In the genomic region with DNA sequence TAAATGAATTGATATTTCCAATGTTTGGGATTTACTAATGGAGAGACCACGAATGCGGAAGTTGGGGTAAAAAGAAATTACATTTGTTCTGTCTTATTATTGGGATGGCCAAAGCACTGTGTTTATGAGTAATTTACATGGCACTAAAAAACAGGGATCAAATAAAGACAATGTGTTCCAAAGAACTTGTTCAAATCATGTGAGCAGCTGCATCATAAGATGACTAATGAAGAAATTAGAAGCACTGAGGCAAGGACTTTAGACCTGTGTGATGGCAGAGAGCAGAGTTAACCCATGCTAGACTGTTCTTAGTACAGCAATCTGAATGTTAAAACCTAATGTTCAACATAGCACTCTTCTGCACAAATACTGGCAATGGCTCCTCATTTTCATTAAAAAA, we compare ENCODE assay signal across 18 cellular contexts. TPM values are rescaled to one million over a fixed set of nuclear protein-coding genes. Genes with fewer than 3 reads are reported as not detected.
"Had no signal": no experiment of that assay in that cellular context is flagged by ENCODE, and none has a peak within 500 bp of the region (broad histone marks: within the 10 kb centered on the region; RNA-seq: fewer than 3 reads in every experiment).

No MANE protein-coding gene starts in this region.

- H3K27me3 ChIP-seq: breast epithelium, heart left ventricle had no signal

- H3K4me1 ChIP-seq: breast epithelium, heart left ventricle, lower lobe of right lung had no signal

- ATAC-seq: activated CD8-positive, alpha-beta T cell treated with anti-CD3 and anti-CD28 coated beads for 36 hours; activated naive CD8-positive, alpha-beta T cell treated with anti-CD3 and anti-CD28 coated beads, Interleukin-2, amount 50 U/mL, for 24 hours; lower lobe of right lung; SK-N-SH treated with all-trans-retinoic acid at 6 μM for 48 hours; stimulated activated naive CD8-positive, alpha-beta T cell treated with anti-CD3 and anti-CD28 coated beads, Interleukin-15, amount 100 ng/mL, for 72 hours; T-cell had no signal

- H3K9me3 ChIP-seq: breast epithelium, lower lobe of right lung had no signal

- H3K4me3 ChIP-seq: breast epithelium, heart left ventricle, lower lobe of right lung had no signal

- H3K27ac ChIP-seq: breast epithelium, lower lobe of right lung had no signal

- DNase-seq: activated CD4-positive, alpha-beta T cell treated with anti-CD3 and anti-CD28 coated beads, Interleukin-2, amount 10 ng/mL, durations not matched to agents 24 days and 14 days; activated CD8-positive, alpha-beta T cell treated with anti-CD3 and anti-CD28 coated beads for 36 hours; activated naive CD4-positive, alpha-beta T cell treated with anti-CD3 and anti-CD28 coated beads for 36 hours; activated naive CD8-positive, alpha-beta T cell treated with anti-CD3 and anti-CD28 coated beads, Interleukin-2, amount 50 U/mL, for 24 hours; activated T-cell treated with anti-CD3 and anti-CD28 coated beads, Interleukin-2, amount 50 U/mL, for 1 hour; effector memory CD4-positive, alpha-beta T cell; lower lobe of right lung; nephron progenitor cell; nucleus accumbens; stimulated activated CD4-positive, alpha-beta T cell treated with anti-CD3 and anti-CD28 coated beads, Interleukin-2, amount 100 ng/mL, for 24 hours; stimulated activated naive CD8-positive, alpha-beta T cell treated with anti-CD3 and anti-CD28 coated beads, Interleukin-15, amount 100 ng/mL, for 72 hours; T-cell; T-helper 9 cell; trophoblast cell had no signal

- H3K36me3 ChIP-seq: breast epithelium, heart left ventricle, lower lobe of right lung had no signal

RNA-seq across cellular contexts. Expression of gene DCN, which starts 34.3 kb away (rescaled TPM):
- total RNA-seq: activated CD4-positive, alpha-beta T cell treated with anti-CD3 and anti-CD28 coated beads, Interleukin-2, amount 10 ng/mL, durations not matched to agents 24 days and 14 days; activated CD8-positive, alpha-beta T cell treated with anti-CD3 and anti-CD28 coated beads for 36 hours; activated naive CD4-positive, alpha-beta T cell treated with anti-CD3 and anti-CD28 coated beads for 36 hours; activated T-helper 2 cell treated with anti-CD3 and anti-CD28 coated beads, Interferon-gamma antibody, Interleukin-2, Interleukin-4, amounts not matched to agents 10 μg/mL and 5 μg/mL and 100 μg/mL, durations not matched to agents 14 hours and 24 hours and 36 hours had no signal
